In the genomic region with DNA sequence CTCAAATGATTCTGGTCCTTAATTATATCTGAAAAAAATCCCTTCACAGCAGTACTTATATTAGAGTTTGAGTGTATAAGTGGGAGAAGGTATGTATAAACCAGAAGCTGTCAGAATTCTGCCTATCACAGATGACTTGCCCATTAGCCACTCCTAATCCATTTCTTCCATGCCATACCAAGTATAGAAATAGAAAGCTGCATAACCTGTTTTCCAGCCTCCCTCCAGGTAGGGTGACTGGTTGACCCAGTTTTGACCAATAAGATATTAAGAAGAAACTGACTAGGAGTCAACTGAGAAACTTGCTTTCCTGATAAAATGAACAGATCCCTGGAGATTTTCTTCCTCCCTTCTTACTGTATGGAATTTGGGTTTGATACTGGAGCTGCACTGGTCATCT, we compare ENCODE assay signal across 21 cellular contexts.
"Had no signal": no experiment of that assay in that cellular context is flagged by ENCODE, and none has a peak within 500 bp of the region (broad histone marks: within the 10 kb centered on the region; RNA-seq: fewer than 3 reads in every experiment).

No MANE protein-coding gene starts in this region.

- H3K36me3 ChIP-seq: ascending aorta, breast epithelium, left ventricle myocardium inferior, thyroid gland, uterus had no signal

- H3K27ac ChIP-seq: ascending aorta, breast epithelium, left ventricle myocardium inferior, thyroid gland, uterus had no signal

- H3K9me3 Mint-ChIP-seq: activated naive CD4-positive, alpha-beta T cell treated with anti-CD3 and anti-CD28 coated beads for 36 hours; activated T-cell treated with anti-CD3 and anti-CD28 coated beads, Interleukin-2, amount 50 U/mL, for 24 hours; T-helper 1 cell treated with Interleukin-12 subunit alpha and Interleukin-12 subunit beta and Interleukin-4 antibody, amounts not matched to agents 30 μg/mL and 1 μg/mL, for 36 hours had no signal

- H3K4me1 Mint-ChIP-seq: activated CD4-positive, alpha-beta T cell treated with anti-CD3 and anti-CD28 coated beads, Interleukin-2, amount 10 ng/mL, durations not matched to agents 7 days and 5 days had no signal

- H3K9me3 ChIP-seq: ascending aorta, breast epithelium, left ventricle myocardium inferior, thyroid gland, uterus had no signal

- H3K4me3 ChIP-seq: ascending aorta, breast epithelium, left ventricle myocardium inferior, thyroid gland, uterus had no signal

- H3K4me3 Mint-ChIP-seq: activated CD4-positive, alpha-beta T cell treated with anti-CD3 and anti-CD28 coated beads, Interleukin-2, amount 10 ng/mL, durations not matched to agents 7 days and 5 days; activated CD8-positive, alpha-beta T cell treated with anti-CD3 and anti-CD28 coated beads, Interleukin-2, amount 10 ng/mL, durations not matched to agents 7 days and 5 days; activated naive CD4-positive, alpha-beta T cell treated with anti-CD3 and anti-CD28 coated beads for 36 hours; activated T-cell treated with anti-CD3 and anti-CD28 coated beads, Interleukin-2, amount 50 U/mL, for 24 hours; T-helper 1 cell treated with Interleukin-12 subunit alpha and Interleukin-12 subunit beta and Interleukin-4 antibody, amounts not matched to agents 30 μg/mL and 1 μg/mL, for 36 hours had no signal

- DNase-seq: activated CD4-positive, alpha-beta T cell treated with anti-CD3 and anti-CD28 coated beads, Interleukin-2, amount 10 ng/mL, durations not matched to agents 7 days and 5 days; activated CD8-positive, alpha-beta T cell treated with anti-CD3 and anti-CD28 coated beads, Interleukin-2, amount 10 ng/mL, durations not matched to agents 7 days and 5 days; activated naive CD4-positive, alpha-beta T cell treated with anti-CD3 and anti-CD28 coated beads for 36 hours; activated T-cell treated with anti-CD3 and anti-CD28 coated beads, Interleukin-2, amount 50 U/mL, for 24 hours; cerebellar nuclear complex; cortex of kidney; effector CD4-positive, alpha-beta T cell; hippocampal formation; islet precursor cell; left ventricle myocardium inferior; occipital lobe; posterior cingulate gyrus; retina; stimulated activated CD4-positive, alpha-beta T cell treated with anti-CD3 and anti-CD28 coated beads, Interleukin-1b, Interleukin-23, amount 100 ng/mL, for 48 hours; stimulated activated naive CD4-positive, alpha-beta T cell treated with Interleukin-2 at 50 U/mL for 16 hours; thyroid gland; uterus had no signal

- H3K4me1 ChIP-seq: ascending aorta, breast epithelium, left ventricle myocardium inferior, thyroid gland, uterus had no signal

- H3K27ac Mint-ChIP-seq: activated CD4-positive, alpha-beta T cell treated with anti-CD3 and anti-CD28 coated beads, Interleukin-2, amount 10 ng/mL, durations not matched to agents 7 days and 5 days; activated CD8-positive, alpha-beta T cell treated with anti-CD3 and anti-CD28 coated beads, Interleukin-2, amount 10 ng/mL, durations not matched to agents 7 days and 5 days; activated naive CD4-positive, alpha-beta T cell treated with anti-CD3 and anti-CD28 coated beads for 36 hours; activated T-cell treated with anti-CD3 and anti-CD28 coated beads, Interleukin-2, amount 50 U/mL, for 24 hours; activated T-helper 2 cell treated with anti-CD3 and anti-CD28 coated beads, Interferon-gamma antibody, Interleukin-2, Interleukin-4, amounts not matched to agents 10 μg/mL and 5 μg/mL and 100 μg/mL, durations not matched to agents 14 hours and 24 hours and 36 hours; T-helper 1 cell treated with Interleukin-12 subunit alpha and Interleukin-12 subunit beta and Interleukin-4 antibody, amounts not matched to agents 30 μg/mL and 1 μg/mL, for 36 hours had no signal

- ATAC-seq: activated CD8-positive, alpha-beta T cell treated with anti-CD3 and anti-CD28 coated beads, Interleukin-2, amount 10 ng/mL, durations not matched to agents 7 days and 5 days had no signal

- H3K27me3 ChIP-seq: ascending aorta, breast epithelium, thyroid gland, uterus had no signal

- H3K27me3 Mint-ChIP-seq: activated CD4-positive, alpha-beta T cell treated with anti-CD3 and anti-CD28 coated beads, Interleukin-2, amount 10 ng/mL, durations not matched to agents 7 days and 5 days; activated T-cell treated with anti-CD3 and anti-CD28 coated beads, Interleukin-2, amount 50 U/mL, for 24 hours had no signal
